Comparison of ENCODE assay signal across 1 cellular context in genomic region chr12:98754095-98754494, GRCh38.
TF ChIP-seq lines count a peak whose summit lies in the region.

No MANE protein-coding gene starts in this region.

TF ChIP-seq in HepG2, 621 proteins besides CTCF, POLR2A, EP300 and RAD21 (continued from another document):
- TF ChIP-seq HNF1A (IDR thresholded peaks at IDR 0.05; ENCODE audit: low read depth) (peak; percentile 77), HNF1A (CRISPR knock-in tag; IDR thresholded peaks at IDR 0.05; ENCODE audit: borderline replicate concordance) (peak; percentile 70; the same call in 1 of the 2 replicates), ZNF7 (CRISPR knock-in tag; IDR thresholded peaks at IDR 0.05) (0 out of 2 replicates have a peak, but pooled peaks have one; percentile 7), FOSL1 (CRISPR knock-in tag; IDR thresholded peaks at IDR 0.05; ENCODE audit: borderline replicate concordance) (peak; percentile 72; the same call in 1 of the 2 replicates), FOSL2 (CRISPR knock-in tag; IDR thresholded peaks at IDR 0.05) (peak; percentile 95), JUN (CRISPR knock-in tag; IDR thresholded peaks at IDR 0.05) (0 out of 2 replicates have a peak, but pooled peaks have one; percentile 52), ATF3 (CRISPR knock-in tag; IDR thresholded peaks at IDR 0.05) (peak; percentile 77), JUND (CRISPR knock-in tag; IDR thresholded peaks at IDR 0.05) (peak; percentile 87), ZNF331 (CRISPR knock-in tag; IDR thresholded peaks at IDR 0.05) (peak; percentile 74; the same call in 1 of the 2 replicates), SAP130 (CRISPR knock-in tag; IDR thresholded peaks at IDR 0.05; ENCODE audit: low read depth) (peak; percentile 15; the same call in 1 of the 2 replicates), GATA4 (IDR thresholded peaks at IDR 0.05; ENCODE audit: borderline replicate concordance, low read depth) (no peak), MIXL1 (CRISPR knock-in tag; IDR thresholded peaks at IDR 0.05) (0 out of 2 replicates have a peak, but pooled peaks have one; percentile 44), ZNF326 (CRISPR knock-in tag; IDR thresholded peaks at IDR 0.05; ENCODE audit: borderline replicate concordance) (no peak)
